1 cellular context compared by ENCODE assay signal in the genomic region with DNA sequence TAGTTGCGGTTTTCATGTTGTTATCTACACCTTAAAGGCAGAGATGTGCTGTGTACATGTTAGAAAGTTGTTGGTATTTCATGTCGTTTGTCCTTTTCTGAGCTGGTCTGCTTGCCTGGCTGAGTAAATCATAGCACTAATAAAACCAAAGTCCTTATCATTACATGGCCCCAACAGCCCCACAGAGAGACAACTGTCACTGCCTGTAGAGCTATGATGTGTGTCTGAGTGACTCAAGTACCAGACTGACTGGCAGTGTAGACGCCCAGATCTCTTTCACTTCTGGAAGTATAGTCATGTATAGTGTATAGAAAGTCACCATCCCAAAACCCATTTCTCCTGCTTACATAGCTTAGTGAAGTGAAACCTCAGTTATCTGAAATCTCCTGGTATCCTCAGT.
TF ChIP-seq lines count a peak whose summit lies in the region.

No MANE protein-coding gene starts in this region.

TF ChIP-seq in GM12878, 131 proteins besides CTCF, POLR2A, EP300 and RAD21:
- TF ChIP-seq, protein P1, sequence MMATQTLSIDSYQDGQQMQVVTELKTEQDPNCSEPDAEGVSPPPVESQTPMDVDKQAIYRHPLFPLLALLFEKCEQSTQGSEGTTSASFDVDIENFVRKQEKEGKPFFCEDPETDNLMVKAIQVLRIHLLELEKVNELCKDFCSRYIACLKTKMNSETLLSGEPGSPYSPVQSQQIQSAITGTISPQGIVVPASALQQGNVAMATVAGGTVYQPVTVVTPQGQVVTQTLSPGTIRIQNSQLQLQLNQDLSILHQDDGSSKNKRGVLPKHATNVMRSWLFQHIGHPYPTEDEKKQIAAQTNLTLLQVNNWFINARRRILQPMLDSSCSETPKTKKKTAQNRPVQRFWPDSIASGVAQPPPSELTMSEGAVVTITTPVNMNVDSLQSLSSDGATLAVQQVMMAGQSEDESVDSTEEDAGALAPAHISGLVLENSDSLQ (IDR thresholded peaks at IDR 0.05): peak; percentile 50; the same call in 1 of the 2 replicates
- peak; percentile 26 for TF ChIP-seq MEF2B (IDR thresholded peaks at IDR 0.05; ENCODE audit: partially characterized antibody, poor library complexity, severe bottlenecking)
- TF ChIP-seq, protein P2, sequence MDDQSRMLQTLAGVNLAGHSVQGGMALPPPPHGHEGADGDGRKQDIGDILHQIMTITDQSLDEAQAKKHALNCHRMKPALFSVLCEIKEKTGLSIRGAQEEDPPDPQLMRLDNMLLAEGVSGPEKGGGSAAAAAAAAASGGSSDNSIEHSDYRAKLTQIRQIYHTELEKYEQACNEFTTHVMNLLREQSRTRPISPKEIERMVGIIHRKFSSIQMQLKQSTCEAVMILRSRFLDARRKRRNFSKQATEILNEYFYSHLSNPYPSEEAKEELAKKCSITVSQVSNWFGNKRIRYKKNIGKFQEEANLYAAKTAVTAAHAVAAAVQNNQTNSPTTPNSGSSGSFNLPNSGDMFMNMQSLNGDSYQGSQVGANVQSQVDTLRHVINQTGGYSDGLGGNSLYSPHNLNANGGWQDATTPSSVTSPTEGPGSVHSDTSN (IDR thresholded peaks at IDR 0.05; ENCODE audit: insufficient replicate concordance, low read depth, low read length): peak; percentile 47
- no peak for TF ChIP-seq ZNF217 (IDR thresholded peaks at IDR 0.05)
TF ChIP-seq in GM12878: peak in this region for 3.
